Comparison of ENCODE assay signal across 28 cellular contexts in the genomic region with DNA sequence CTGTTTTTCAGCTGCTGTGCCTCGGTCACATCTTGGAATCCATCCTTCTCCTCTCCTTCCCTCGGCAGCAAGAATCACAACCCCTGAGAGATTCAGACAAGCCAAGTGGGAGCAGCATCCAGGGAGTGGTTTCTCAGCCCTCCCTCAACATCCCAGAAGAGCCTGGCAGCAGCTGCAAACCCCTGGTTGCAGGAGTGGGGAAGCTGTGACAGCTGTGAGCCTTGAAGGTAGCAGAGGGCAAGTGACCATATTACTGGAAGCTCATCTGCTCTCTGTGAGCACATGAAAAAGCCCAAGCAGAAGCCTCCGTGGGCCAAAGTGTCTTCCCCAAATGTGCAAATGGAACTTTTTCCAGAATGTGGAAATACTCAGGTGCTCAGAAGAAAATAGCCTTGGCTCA.
"Had no signal": no experiment of that assay in that cellular context is flagged by ENCODE, and none has a peak within 500 bp of the region (broad histone marks: within the 10 kb centered on the region; RNA-seq: fewer than 3 reads in every experiment).

No MANE protein-coding gene starts in this region.

- H3K27ac Mint-ChIP-seq: naive B cell; naive thymus-derived CD8-positive, alpha-beta T cell; natural killer cell treated with Interleukin-12 subunit alpha and Interleukin-12 subunit beta and Interleukin-15 and Interleukin-18, amount 100 ng/mL, for 72 hours; neural progenitor cell; progenitor cell of endocrine pancreas; stimulated activated effector memory CD8-positive, alpha-beta T cell treated with anti-CD3 and anti-CD28 coated beads, Interleukin-12 subunit alpha, Interleukin-12 subunit beta, amount 100 ng/mL, for 72 hours; stimulated activated naive B cell treated with anti-CD40 and anti-IgM and Interleukin-4, amounts not matched to agents 10 μg/mL and 1 μg/mL and 100 μg/mL, for 72 hours; stimulated activated naive CD8-positive, alpha-beta T cell treated with anti-CD3 and anti-CD28 coated beads, Interleukin-15, Interleukin-2, amounts not matched to agents 100 ng/mL and 50 ng/mL, for 24 hours; type B pancreatic cell had no signal

- H3K9me3 ChIP-seq: ovary, psoas muscle, right lobe of liver, stomach, thoracic aorta, thyroid gland, transverse colon, upper lobe of right lung, vagina had no signal

- ATAC-seq: naive thymus-derived CD8-positive, alpha-beta T cell; natural killer cell treated with Interleukin-12 subunit alpha and Interleukin-12 subunit beta and Interleukin-15 and Interleukin-18, amount 100 ng/mL, for 72 hours; psoas muscle; right cardiac atrium; right lobe of liver; stimulated activated naive B cell treated with anti-CD40 and anti-IgM and Interleukin-4, amounts not matched to agents 10 μg/mL and 1 μg/mL and 100 μg/mL, for 72 hours; upper lobe of right lung had no signal

- H3K4me2 ChIP-seq: neural progenitor cell had no signal

- H3K4me1 ChIP-seq: parathyroid adenoma, psoas muscle, right lobe of liver, stomach, thyroid gland, transverse colon had no signal

- H3K36me3 ChIP-seq: neural progenitor cell, ovary, right lobe of liver, stomach, thoracic aorta, thyroid gland, transverse colon, upper lobe of right lung, vagina had no signal

- H3K79me2 ChIP-seq: parathyroid adenoma had no signal

- H3K27ac ChIP-seq: neural progenitor cell, ovary, parathyroid adenoma, psoas muscle, right lobe of liver, thoracic aorta, thyroid gland, upper lobe of right lung, vagina had no signal

- H3K9ac ChIP-seq: neural progenitor cell, parathyroid adenoma had no signal

- H3K4me1 Mint-ChIP-seq: naive B cell; naive thymus-derived CD8-positive, alpha-beta T cell; stimulated activated effector memory CD8-positive, alpha-beta T cell treated with anti-CD3 and anti-CD28 coated beads, Interleukin-12 subunit alpha, Interleukin-12 subunit beta, amount 100 ng/mL, for 72 hours; stimulated activated naive B cell treated with anti-CD40 and anti-IgM and Interleukin-4, amounts not matched to agents 10 μg/mL and 1 μg/mL and 100 μg/mL, for 72 hours had no signal

- H3K27me3 ChIP-seq: ovary, right lobe of liver, thyroid gland, transverse colon, upper lobe of right lung, vagina had no signal

- H2AFZ ChIP-seq: neural progenitor cell, parathyroid adenoma had no signal

- H3K9me3 Mint-ChIP-seq: naive thymus-derived CD8-positive, alpha-beta T cell; natural killer cell treated with Interleukin-12 subunit alpha and Interleukin-12 subunit beta and Interleukin-15 and Interleukin-18, amount 100 ng/mL, for 72 hours; stimulated activated effector memory CD8-positive, alpha-beta T cell treated with anti-CD3 and anti-CD28 coated beads, Interleukin-12 subunit alpha, Interleukin-12 subunit beta, amount 100 ng/mL, for 72 hours; stimulated activated naive B cell treated with anti-CD40 and anti-IgM and Interleukin-4, amounts not matched to agents 10 μg/mL and 1 μg/mL and 100 μg/mL, for 72 hours; stimulated activated naive CD8-positive, alpha-beta T cell treated with anti-CD3 and anti-CD28 coated beads, Interleukin-15, Interleukin-2, amounts not matched to agents 100 ng/mL and 50 ng/mL, for 24 hours; type B pancreatic cell had no signal

- H3K4me3 ChIP-seq: neural progenitor cell, ovary, psoas muscle, right lobe of liver, stomach, thoracic aorta, thyroid gland, transverse colon, upper lobe of right lung, vagina had no signal

- DNase-seq: naive B cell; naive thymus-derived CD8-positive, alpha-beta T cell; occipital lobe; ovary; posterior cingulate gyrus; psoas muscle; right cardiac atrium; right lobe of liver; small intestine; stimulated activated CD4-positive, alpha-beta T cell treated with anti-CD3 and anti-CD28 coated beads, Interleukin-15, amount 100 ng/mL, for 24 hours; stimulated activated CD4-positive, alpha-beta T cell treated with anti-CD3 and anti-CD28 coated beads, Interleukin-2, amount 100 ng/mL, for 24 hours; stimulated activated CD4-positive, alpha-beta T cell treated with anti-CD3 and anti-CD28 coated beads, Interleukin-2, amount 100 ng/mL, for 48 hours; stimulated activated CD4-positive, alpha-beta T cell treated with anti-CD3 and anti-CD28 coated beads, Interleukin-4, amount 100 ng/mL, for 24 hours; stimulated activated naive B cell treated with anti-CD40 and anti-IgM and Interleukin-4, amounts not matched to agents 10 μg/mL and 1 μg/mL and 100 μg/mL, for 72 hours; stimulated activated naive CD4-positive, alpha-beta T cell treated with Interleukin-2 at 50 U/mL for 16 hours; stomach; thyroid gland; transverse colon; upper lobe of right lung had no signal

- H3K36me3 Mint-ChIP-seq: naive B cell; naive thymus-derived CD8-positive, alpha-beta T cell; natural killer cell treated with Interleukin-12 subunit alpha and Interleukin-12 subunit beta and Interleukin-15 and Interleukin-18, amount 100 ng/mL, for 72 hours; neural progenitor cell; stimulated activated effector memory CD8-positive, alpha-beta T cell treated with anti-CD3 and anti-CD28 coated beads, Interleukin-12 subunit alpha, Interleukin-12 subunit beta, amount 100 ng/mL, for 72 hours; stimulated activated naive B cell treated with anti-CD40 and anti-IgM and Interleukin-4, amounts not matched to agents 10 μg/mL and 1 μg/mL and 100 μg/mL, for 72 hours; type B pancreatic cell had no signal

- H3K27me3 Mint-ChIP-seq: naive B cell; natural killer cell treated with Interleukin-12 subunit alpha and Interleukin-12 subunit beta and Interleukin-15 and Interleukin-18, amount 100 ng/mL, for 72 hours; stimulated activated naive B cell treated with anti-CD40 and anti-IgM and Interleukin-4, amounts not matched to agents 10 μg/mL and 1 μg/mL and 100 μg/mL, for 72 hours; stimulated activated naive CD8-positive, alpha-beta T cell treated with anti-CD3 and anti-CD28 coated beads, Interleukin-15, Interleukin-2, amounts not matched to agents 100 ng/mL and 50 ng/mL, for 24 hours had no signal

- H3K4me3 Mint-ChIP-seq: naive B cell; naive thymus-derived CD8-positive, alpha-beta T cell; natural killer cell treated with Interleukin-12 subunit alpha and Interleukin-12 subunit beta and Interleukin-15 and Interleukin-18, amount 100 ng/mL, for 72 hours; neural progenitor cell; stimulated activated effector memory CD8-positive, alpha-beta T cell treated with anti-CD3 and anti-CD28 coated beads, Interleukin-12 subunit alpha, Interleukin-12 subunit beta, amount 100 ng/mL, for 72 hours; stimulated activated naive B cell treated with anti-CD40 and anti-IgM and Interleukin-4, amounts not matched to agents 10 μg/mL and 1 μg/mL and 100 μg/mL, for 72 hours; stimulated activated naive CD8-positive, alpha-beta T cell treated with anti-CD3 and anti-CD28 coated beads, Interleukin-15, Interleukin-2, amounts not matched to agents 100 ng/mL and 50 ng/mL, for 24 hours; type B pancreatic cell had no signal
